Comparison of ENCODE assay signal across 1 cellular context in genomic region chr17:49788443-49789277, GRCh38.
A peak's percentile ranks its signal among the peaks of the same experiment; 100 is the strongest.
TF ChIP-seq lines count a peak whose summit lies in the region.

Gene KAT7 (plus strand): TSS chr17:49788681. CDS start chr17:49788835, 154 bp downstream.

TF ChIP-seq in K562, 482 proteins besides CTCF, POLR2A, EP300 and RAD21 (continued from another document and continues in another):
- TF ChIP-seq ZNF212 (CRISPR knock-in tag; IDR thresholded peaks at IDR 0.05) (0 out of 2 replicates have a peak, but pooled peaks have one; percentile 58), CHCHD3 (CRISPR knock-in tag; IDR thresholded peaks at IDR 0.05) (no peak), TSC22D4 (tag; IDR thresholded peaks at IDR 0.05) (no peak), ZBTB7A (IDR thresholded peaks at IDR 0.05; ENCODE audit: borderline replicate concordance, control insufficient read depth, low read depth, low read length) (peak; percentile 18; the same call in 1 of the 2 replicates), ZEB2 (IDR thresholded peaks at IDR 0.05) (no peak), ETV1 (tag; conservative IDR thresholded peaks at IDR 0.05; ENCODE audit: low read depth) (peak; percentile 73), ZBTB1 (CRISPR knock-in tag; IDR thresholded peaks at IDR 0.05; ENCODE audit: borderline replicate concordance, low read depth) (no peak), ZKSCAN3 (CRISPR knock-in tag; IDR thresholded peaks at IDR 0.05) (no peak), PREB (CRISPR knock-in tag; IDR thresholded peaks at IDR 0.05) (no peak), ZNF644 (tag; IDR thresholded peaks at IDR 0.05; ENCODE audit: low read depth) (peak; percentile 91), FOXO4 (CRISPR knock-in tag; IDR thresholded peaks at IDR 0.05) (0 out of 2 replicates have a peak, but pooled peaks have one; percentile 61), SMAD1 (IDR thresholded peaks at IDR 0.05; ENCODE audit: low read depth, low read length, partially characterized antibody) (no peak), NR1H2 (CRISPR knock-in tag; IDR thresholded peaks at IDR 0.05) (peak; percentile 92; the same call in 1 of the 2 replicates), RBM22 (IDR thresholded peaks at IDR 0.05; ENCODE audit: low read depth, low read length, poor library complexity, severe bottlenecking) (peak; percentile 88), XRCC5 (IDR thresholded peaks at IDR 0.05; ENCODE audit: low read depth, low read length) (peak; percentile 80; the same call in 1 of the 2 replicates), RBM39 (optimal IDR thresholded peaks at IDR 0.05; ENCODE audit: low read depth, low read length) (no peak), ZNF124 (CRISPR knock-in tag; IDR thresholded peaks at IDR 0.05) (no peak), TBP (optimal IDR thresholded peaks at IDR 0.05; ENCODE audit: low read depth, low read length) (peak; percentile 90), POLR2AphosphoS2 (IDR thresholded peaks at IDR 0.05; ENCODE audit: low read length) (0 out of 2 replicates have a peak, but pooled peaks have one; percentile 16), MITF (IDR thresholded peaks at IDR 0.05) (peak; percentile 86), RB1 (IDR thresholded peaks at IDR 0.05; ENCODE audit: low read depth) (peak; percentile 70), SOX6 (IDR thresholded peaks at IDR 0.05) (no peak), CBX8 (IDR thresholded peaks at IDR 0.05; ENCODE audit: borderline replicate concordance, extremely low read depth, low read depth, low read length, poor library complexity, severe bottlenecking) (no peak), TOE1 (IDR thresholded peaks at IDR 0.05; ENCODE audit: borderline replicate concordance) (peak; percentile 81), TOE1 (CRISPR knock-in tag; IDR thresholded peaks at IDR 0.05; ENCODE audit: borderline replicate concordance, low read depth) (no peak), SMARCE1 (IDR thresholded peaks at IDR 0.05) (no peak), ADNP (tag; IDR thresholded peaks at IDR 0.05) (no peak), ZNF146 (CRISPR knock-in tag; IDR thresholded peaks at IDR 0.05; ENCODE audit: unreplicated experiment) (no peak), ZNF507 (tag; conservative IDR thresholded peaks at IDR 0.05) (no peak), ZNF695 (CRISPR knock-in tag; IDR thresholded peaks at IDR 0.05) (0 out of 2 replicates have a peak, but pooled peaks have one; percentile 46), ZNF57 (CRISPR knock-in tag; IDR thresholded peaks at IDR 0.05) (0 out of 2 replicates have a peak, but pooled peaks have one; percentile 65), ZBTB17 (CRISPR knock-in tag; IDR thresholded peaks at IDR 0.05) (peak; percentile 76), LCOR (CRISPR knock-in tag; IDR thresholded peaks at IDR 0.05) (peak; percentile 55), ZNF143 (CRISPR knock-in tag; IDR thresholded peaks at IDR 0.05) (peak; percentile 96), ZBTB33 (CRISPR knock-in tag; IDR thresholded peaks at IDR 0.05) (peak; percentile 68), SRSF3 (IDR thresholded peaks at IDR 0.05; ENCODE audit: insufficient read depth, low read length) (no peak), ZNF668 (CRISPR knock-in tag; IDR thresholded peaks at IDR 0.05) (no peak), ZNF766 (CRISPR knock-in tag; conservative IDR thresholded peaks at IDR 0.05) (peak; percentile 96), NFRKB (IDR thresholded peaks at IDR 0.05; ENCODE audit: low read depth) (peak; percentile 98), ZBTB26 (CRISPR knock-in tag; IDR thresholded peaks at IDR 0.05) (peak; percentile 15), ESRRA (IDR thresholded peaks at IDR 0.05; ENCODE audit: borderline replicate concordance, low read depth) (peak; percentile 15; the same call in 1 of the 2 replicates), TEAD1 (CRISPR knock-in tag; IDR thresholded peaks at IDR 0.05) (peak in 1 of 2 experiments; percentile 71; a peak in 2 of 4 replicates), YBX1 (IDR thresholded peaks at IDR 0.05) (no peak), PBX2 (CRISPR knock-in tag; IDR thresholded peaks at IDR 0.05; ENCODE audit: low read depth) (peak; percentile 66), PBX2 (tag; conservative IDR thresholded peaks at IDR 0.05; ENCODE audit: low read depth) (peak; percentile 99), HLTF (IDR thresholded peaks at IDR 0.05) (0 out of 2 replicates have a peak, but pooled peaks have one; percentile 34), NR2C1 (IDR thresholded peaks at IDR 0.05) (peak; percentile 94), NR2C1 (tag; IDR thresholded peaks at IDR 0.05) (peak; percentile 91), ZNF639 (CRISPR knock-in tag; conservative IDR thresholded peaks at IDR 0.05 in 1 of 2, IDR thresholded peaks at IDR 0.05 in 1 of 2) (peak in 1 of 2 experiments; percentile 75; a peak in 2 of 4 replicates), MEF2D (tag; conservative IDR thresholded peaks at IDR 0.05; ENCODE audit: low read depth) (peak; percentile 7; the same call in 1 of the 2 replicates), ZNF280B (CRISPR knock-in tag; IDR thresholded peaks at IDR 0.05) (no peak), HES1 (IDR thresholded peaks at IDR 0.05; ENCODE audit: low read depth) (no peak; the same call in 1 of the 2 replicates), ATF7 (IDR thresholded peaks at IDR 0.05) (peak; percentile 84), TCF3 (CRISPR knock-in tag; IDR thresholded peaks at IDR 0.05) (peak; percentile 3; the same call in 1 of the 2 replicates), FOSL1 (tag; conservative IDR thresholded peaks at IDR 0.05) (0 out of 2 replicates have a peak, but pooled peaks have one; percentile 47), ZNF165 (CRISPR knock-in tag; IDR thresholded peaks at IDR 0.05; ENCODE audit: borderline replicate concordance) (0 out of 2 replicates have a peak, but pooled peaks have one; percentile 62), TFAM (CRISPR knock-in tag; conservative IDR thresholded peaks at IDR 0.05) (no peak), HNRNPLL (IDR thresholded peaks at IDR 0.05; ENCODE audit: low read depth, low read length, poor library complexity, severe bottlenecking) (peak; percentile 53), NEUROD1 (IDR thresholded peaks at IDR 0.05; ENCODE audit: borderline replicate concordance, low read depth, low read length, partially characterized antibody) (peak; percentile 99), BRD9 (IDR thresholded peaks at IDR 0.05; ENCODE audit: low read depth, partially characterized antibody) (peak; percentile 14), COPS2 (conservative IDR thresholded peaks at IDR 0.05) (no peak), LEF1 (IDR thresholded peaks at IDR 0.05) (0 out of 2 replicates have a peak, but pooled peaks have one; percentile 71), ZZZ3 (IDR thresholded peaks at IDR 0.05) (peak; percentile 80; the same call in 1 of the 2 replicates), MCM3 (IDR thresholded peaks at IDR 0.05) (no peak), SNIP1 (IDR thresholded peaks at IDR 0.05; ENCODE audit: low read depth) (no peak), NCOA2 (IDR thresholded peaks at IDR 0.05; ENCODE audit: partially characterized antibody in 2 of 2) (no peak), CREBBP (IDR thresholded peaks at IDR 0.05; ENCODE audit: low read depth, low read length) (no peak)
